Comparison of ENCODE assay signal across 14 cellular contexts in the genomic region with DNA sequence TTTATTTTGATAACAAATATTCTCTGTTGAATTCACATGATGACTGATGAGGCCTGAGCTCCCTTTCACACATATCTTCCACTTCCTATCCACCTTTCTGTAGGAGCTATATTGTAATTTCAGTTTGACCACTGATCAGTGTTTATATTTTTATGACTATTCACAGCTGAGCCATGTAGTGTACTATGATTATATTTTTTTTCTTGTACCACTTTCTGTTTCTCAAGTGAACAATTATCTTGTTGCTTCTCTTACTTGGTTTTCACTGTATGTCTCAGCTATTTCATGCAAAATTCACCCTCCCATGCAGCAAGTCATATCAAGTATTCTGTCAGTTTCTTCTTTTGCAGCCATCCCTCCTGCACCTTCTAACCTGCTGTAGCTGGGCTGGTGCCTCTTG.
"Had no signal": no experiment of that assay in that cellular context is flagged by ENCODE, and none has a peak within 500 bp of the region (broad histone marks: within the 10 kb centered on the region; RNA-seq: fewer than 3 reads in every experiment).

No MANE protein-coding gene starts in this region.

- H3K4me1 ChIP-seq: foreskin keratinocyte, right lobe of liver had no signal

- H3K9me3 ChIP-seq: psoas muscle, right lobe of liver had no signal

- H3K36me3 ChIP-seq: right lobe of liver had no signal

- DNase-seq: activated CD4-positive, alpha-beta T cell treated with anti-CD3 and anti-CD28 coated beads, Interleukin-2, amount 50 U/mL, for 1 hour; activated T-cell treated with anti-CD3 and anti-CD28 coated beads, Interleukin-2, amount 50 U/mL, for 72 hours; foreskin keratinocyte; nephron progenitor cell; psoas muscle; right lobe of liver; spleen; stimulated activated CD4-positive, alpha-beta T cell treated with anti-CD3 and anti-CD28 coated beads, Interleukin-1b, Interleukin-23, amount 100 ng/mL, for 48 hours; stimulated activated naive CD4-positive, alpha-beta T cell treated with Interleukin-2 at 50 U/mL for 16 hours; T-cell; T1000; upper lobe of left lung had no signal

- H3K4me3 ChIP-seq: cardiac muscle cell, psoas muscle, right lobe of liver, spleen, upper lobe of left lung had no signal

- H3K27me3 ChIP-seq: cardiac muscle cell, foreskin keratinocyte, right lobe of liver, spleen, upper lobe of left lung had no signal

- H3K4me3 Mint-ChIP-seq: activated T-cell treated with anti-CD3 and anti-CD28 coated beads, Interleukin-2, amount 50 U/mL, for 72 hours; nephron progenitor cell; T-cell had no signal

- H3K27me3 Mint-ChIP-seq: T-cell had no signal

- H3K27ac Mint-ChIP-seq: activated T-cell treated with anti-CD3 and anti-CD28 coated beads, Interleukin-2, amount 50 U/mL, for 72 hours; nephron progenitor cell; T-cell had no signal

- H3K27ac ChIP-seq: cardiac muscle cell, foreskin keratinocyte, psoas muscle, right lobe of liver, upper lobe of left lung had no signal

- ATAC-seq: foreskin keratinocyte, left lobe of liver, psoas muscle, right lobe of liver, T-cell had no signal
